8 cellular contexts compared by ENCODE assay signal in genomic region chr1:204408602-204409001, GRCh38. TPM values are rescaled to one million over a fixed set of nuclear protein-coding genes. Genes with fewer than 3 reads are reported as not detected.
DNase-seq lines count a peak whose midpoint lies in the region; ATAC-seq and TF ChIP-seq lines count a peak whose summit lies in the region.

No MANE protein-coding gene starts in this region.

- no peak for TF ChIP-seq POLR2A in spleen (IDR thresholded peaks at IDR 0.05)

- H3K27ac Mint-ChIP-seq in activated T-helper 1 cell treated with anti-CD3 and anti-CD28 coated beads, Interleukin-12 subunit alpha, Interleukin-12 subunit beta, Interleukin-2, Interleukin-4 antibody, amounts not matched to agents 30 ng/mL and 10 ng/mL and 1 ng/mL, durations not matched to agents 14 hours and 24 hours and 36 hours: peak overlapping the region; percentile 70

- H3K9ac ChIP-seq in iPS-15b (ENCODE audit: low read depth, low read length): peak overlapping the region; percentile 99

- ATAC-seq in HG02970 (IDR thresholded peaks at IDR 0.05; ENCODE audit: low FRiP score, unreplicated experiment): no peak
- no peak for ATAC-seq in GM21381 (IDR thresholded peaks at IDR 0.05; ENCODE audit: unreplicated experiment)

- DNase-seq in HFF-Myc (ENCODE audit: extremely low read depth, low read depth) (no peak), spleen (no peak), KG1 (lab: John Stamatoyannopoulos, UW) (no peak), anterior cingulate cortex (lab: John Stamatoyannopoulos, UW) (no peak)
- DNase-seq in activated T-helper 1 cell treated with anti-CD3 and anti-CD28 coated beads, Interleukin-12 subunit alpha, Interleukin-12 subunit beta, Interleukin-2, Interleukin-4 antibody, amounts not matched to agents 30 ng/mL and 10 ng/mL and 1 ng/mL, durations not matched to agents 14 hours and 24 hours and 36 hours (ENCODE audit: low spot score): no peak

- peak overlapping the region in 6 of 8 donors; percentile 22 to 100 (median 98) for H3K27ac ChIP-seq in spleen

- peaks cover 53% of the 10 kb centered on the region for H3K36me3 Mint-ChIP-seq in activated T-helper 1 cell treated with anti-CD3 and anti-CD28 coated beads, Interleukin-12 subunit alpha, Interleukin-12 subunit beta, Interleukin-2, Interleukin-4 antibody, amounts not matched to agents 30 ng/mL and 10 ng/mL and 1 ng/mL, durations not matched to agents 14 hours and 24 hours and 36 hours (ENCODE audit: low read depth)

- H3K9me3 ChIP-seq in iPS-15b (ENCODE audit: control insufficient read depth, insufficient read depth, low read length) (no peaks in the 10 kb centered on the region), spleen (no peaks in the 10 kb centered on the region)

- TF ChIP-seq CTCF in HFF-Myc (IDR thresholded peaks at IDR 0.05; ENCODE audit: low read depth, low read length, missing control alignments) (no peak), spleen (IDR thresholded peaks at IDR 0.05 in 8 of 11, conservative IDR thresholded peaks at IDR 0.05 in 3 of 11) (no peak)

- WGBS in spleen, 5 donors: 0 to 4% (median 2%) methylated on average over 1 of the region's 1 CpG

- H3K4me3 ChIP-seq in HFF-Myc (replicated peaks; ENCODE audit: low read depth, low read length): peak overlapping the region; percentile 98
- H3K4me3 ChIP-seq in iPS-15b (ENCODE audit: low read depth, low read length): peak overlapping the region; percentile 100
- H3K4me3 ChIP-seq in spleen: peak overlapping the region; percentile 67 to 97 (median 82)

- H3K36me3 ChIP-seq in iPS-15b (ENCODE audit: control insufficient read depth, insufficient read depth, low read length) (peaks cover 16% of the 10 kb centered on the region), spleen (peaks cover 0 to 32% (median 26%) of the 10 kb centered on the region in 6 donors)

- intact Hi-C loops in activated T-helper 1 cell treated with anti-CD3 and anti-CD28 coated beads, Interleukin-12 subunit alpha, Interleukin-12 subunit beta, Interleukin-2, Interleukin-4 antibody, amounts not matched to agents 30 ng/mL and 10 ng/mL and 1 ng/mL, durations not matched to agents 14 hours and 24 hours and 36 hours (cut with micrococcal nuclease): loop anchor here (2.0 kb wide), 1 partner anchor 30 kb away; no protein-coding TSS in a partner anchor
- intact Hi-C loops in spleen (cut with DNase I; ENCODE audit: low total_unique reads): no loop called here

- no peaks in the 10 kb centered on the region for H3K9me3 Mint-ChIP-seq in activated T-helper 1 cell treated with anti-CD3 and anti-CD28 coated beads, Interleukin-12 subunit alpha, Interleukin-12 subunit beta, Interleukin-2, Interleukin-4 antibody, amounts not matched to agents 30 ng/mL and 10 ng/mL and 1 ng/mL, durations not matched to agents 14 hours and 24 hours and 36 hours

- no peaks in the 10 kb centered on the region for H3K4me1 ChIP-seq in iPS-15b (ENCODE audit: control insufficient read depth, insufficient read depth, low read length)
- peaks cover 41 to 88% (median 56%) of the 10 kb centered on the region in 6 donors for H3K4me1 ChIP-seq in spleen

- peak overlapping the region; percentile 99 for H3K4me3 Mint-ChIP-seq in activated T-helper 1 cell treated with anti-CD3 and anti-CD28 coated beads, Interleukin-12 subunit alpha, Interleukin-12 subunit beta, Interleukin-2, Interleukin-4 antibody, amounts not matched to agents 30 ng/mL and 10 ng/mL and 1 ng/mL, durations not matched to agents 14 hours and 24 hours and 36 hours

- H3K27me3 Mint-ChIP-seq in activated T-helper 1 cell treated with anti-CD3 and anti-CD28 coated beads, Interleukin-12 subunit alpha, Interleukin-12 subunit beta, Interleukin-2, Interleukin-4 antibody, amounts not matched to agents 30 ng/mL and 10 ng/mL and 1 ng/mL, durations not matched to agents 14 hours and 24 hours and 36 hours (ENCODE audit: insufficient read depth): no peaks in the 10 kb centered on the region

- H3K4me1 Mint-ChIP-seq in activated T-helper 1 cell treated with anti-CD3 and anti-CD28 coated beads, Interleukin-12 subunit alpha, Interleukin-12 subunit beta, Interleukin-2, Interleukin-4 antibody, amounts not matched to agents 30 ng/mL and 10 ng/mL and 1 ng/mL, durations not matched to agents 14 hours and 24 hours and 36 hours (ENCODE audit: low read depth): peaks cover 36% of the 10 kb centered on the region

- H3K27me3 ChIP-seq in iPS-15b (ENCODE audit: control insufficient read depth, insufficient read depth, low read length): no peaks in the 10 kb centered on the region
- no peaks in the 10 kb centered on the region for H3K27me3 ChIP-seq in spleen (replicated peaks in 1 of 7)

RNA-seq across cellular contexts. Expression of gene PPP1R15B, which starts 3.0 kb away (rescaled TPM):
- 75.8 and 76.2 TPM in 2 replicates for total RNA-seq in activated T-helper 1 cell treated with anti-CD3 and anti-CD28 coated beads, Interleukin-12 subunit alpha, Interleukin-12 subunit beta, Interleukin-2, Interleukin-4 antibody, amounts not matched to agents 30 ng/mL and 10 ng/mL and 1 ng/mL, durations not matched to agents 14 hours and 24 hours and 36 hours
- 10 to 100 TPM; 46.3 to 73.1 (median 63.8) TPM for total RNA-seq in spleen
- polyA plus RNA-seq in spleen: 10 to 100 TPM; 10.8 to 17.2 (median 12.5) TPM

RNA-seq across cellular contexts. Expression of gene PLEKHA6, which starts 48.9 kb away (rescaled TPM):
- 0.05 and 0.21 TPM in 2 replicates for total RNA-seq in activated T-helper 1 cell treated with anti-CD3 and anti-CD28 coated beads, Interleukin-12 subunit alpha, Interleukin-12 subunit beta, Interleukin-2, Interleukin-4 antibody, amounts not matched to agents 30 ng/mL and 10 ng/mL and 1 ng/mL, durations not matched to agents 14 hours and 24 hours and 36 hours
- 1 to 10 TPM in 6 of 7 donors, under 1 TPM in 1; 0.51 to 6.5 (median 4.0) TPM for total RNA-seq in spleen
- 1 to 10 TPM in 1 of 3 donors, under 1 TPM in 2; 0.47 to 1.8 (median 0.65) TPM for polyA plus RNA-seq in spleen
